In genomic region chr12:25009511-25010092, GRCh38 we compare ENCODE assay signal across 29 cellular contexts.
"Had no signal": no experiment of that assay in that cellular context is flagged by ENCODE, and none has a peak within 500 bp of the region (broad histone marks: within the 10 kb centered on the region; RNA-seq: fewer than 3 reads in every experiment).

No MANE protein-coding gene starts in this region.

- H3K36me3 ChIP-seq: esophagus squamous epithelium, heart right ventricle, left ventricle myocardium inferior, right lobe of liver, thoracic aorta, WERI-Rb-1 had no signal

- H3K36me3 Mint-ChIP-seq: activated naive CD4-positive, alpha-beta T cell treated with anti-CD3 and anti-CD28 coated beads, Interleukin-2, amount 50 U/mL, for 24 hours; natural killer cell; stimulated activated effector memory CD8-positive, alpha-beta T cell treated with anti-CD3 and anti-CD28 coated beads, Interleukin-12 subunit alpha, Interleukin-12 subunit beta, amount 100 ng/mL, for 72 hours had no signal

- FAIRE-seq: colon, endometrium, urothelium cell line had no signal

- H3K27me3 Mint-ChIP-seq: activated CD4-positive, alpha-beta memory T cell treated with anti-CD3 and anti-CD28 coated beads, Interleukin-2, amount 10 ng/mL, durations not matched to agents 7 days and 5 days; activated CD4-positive, alpha-beta T cell treated with anti-CD3 and anti-CD28 coated beads, Interleukin-2, amount 10 ng/mL, durations not matched to agents 7 days and 5 days; activated naive CD4-positive, alpha-beta T cell treated with anti-CD3 and anti-CD28 coated beads, Interleukin-2, amount 50 U/mL, for 24 hours; activated naive CD8-positive, alpha-beta T cell treated with anti-CD3 and anti-CD28 coated beads, Interleukin-2, amount 50 U/mL, for 24 hours had no signal

- H3K9me3 Mint-ChIP-seq: activated CD4-positive, alpha-beta memory T cell treated with anti-CD3 and anti-CD28 coated beads, Interleukin-2, amount 10 ng/mL, durations not matched to agents 7 days and 5 days; activated CD4-positive, alpha-beta T cell treated with anti-CD3 and anti-CD28 coated beads, Interleukin-2, amount 10 ng/mL, durations not matched to agents 7 days and 5 days; activated naive CD4-positive, alpha-beta T cell treated with anti-CD3 and anti-CD28 coated beads, Interleukin-2, amount 50 U/mL, for 24 hours; activated naive CD8-positive, alpha-beta T cell treated with anti-CD3 and anti-CD28 coated beads, Interleukin-2, amount 50 U/mL, for 24 hours; activated T-helper 2 cell treated with anti-CD3 and anti-CD28 coated beads, Interferon-gamma antibody, Interleukin-2, Interleukin-4, amounts not matched to agents 10 μg/mL and 5 μg/mL and 100 μg/mL, durations not matched to agents 14 hours and 24 hours and 36 hours; natural killer cell; stimulated activated effector memory CD8-positive, alpha-beta T cell treated with anti-CD3 and anti-CD28 coated beads, Interleukin-12 subunit alpha, Interleukin-12 subunit beta, amount 100 ng/mL, for 72 hours had no signal

- ATAC-seq: activated naive CD8-positive, alpha-beta T cell treated with anti-CD3 and anti-CD28 coated beads, Interleukin-2, amount 50 U/mL, for 24 hours; heart right ventricle; natural killer cell; right lobe of liver; stimulated activated effector memory CD8-positive, alpha-beta T cell treated with anti-CD3 and anti-CD28 coated beads, Interleukin-12 subunit alpha, Interleukin-12 subunit beta, amount 100 ng/mL, for 72 hours; T-helper 17 cell had no signal

- H3K4me1 Mint-ChIP-seq: activated CD4-positive, alpha-beta memory T cell treated with anti-CD3 and anti-CD28 coated beads, Interleukin-2, amount 10 ng/mL, durations not matched to agents 7 days and 5 days; activated CD4-positive, alpha-beta T cell treated with anti-CD3 and anti-CD28 coated beads, Interleukin-2, amount 10 ng/mL, durations not matched to agents 7 days and 5 days; activated naive CD4-positive, alpha-beta T cell treated with anti-CD3 and anti-CD28 coated beads, Interleukin-2, amount 50 U/mL, for 24 hours; natural killer cell; stimulated activated effector memory CD8-positive, alpha-beta T cell treated with anti-CD3 and anti-CD28 coated beads, Interleukin-12 subunit alpha, Interleukin-12 subunit beta, amount 100 ng/mL, for 72 hours; T-helper 17 cell had no signal

- H3K4me1 ChIP-seq: esophagus squamous epithelium, heart right ventricle, left ventricle myocardium inferior, right lobe of liver had no signal

- DNase-seq: activated CD4-positive, alpha-beta memory T cell treated with anti-CD3 and anti-CD28 coated beads, Interleukin-2, amount 10 ng/mL, durations not matched to agents 7 days and 5 days; activated CD4-positive, alpha-beta T cell treated with anti-CD3 and anti-CD28 coated beads, Interleukin-2, amount 10 ng/mL, durations not matched to agents 7 days and 5 days; activated CD4-positive, CD25-positive, alpha-beta regulatory T cell treated with anti-CD3 and anti-CD28 coated beads, Interleukin-2, amount 50 U/mL, for 72 hours; activated naive CD8-positive, alpha-beta T cell treated with anti-CD3 and anti-CD28 coated beads, Interleukin-2, amount 50 U/mL, for 24 hours; activated T-cell treated with anti-CD3 and anti-CD28 coated beads, Interleukin-2, amount 50 U/mL, for 48 hours; amygdala; dermis blood vessel endothelial cell; effector CD8-positive, alpha-beta T cell; esophagus squamous epithelium; foreskin melanocyte; heart right ventricle; left ventricle myocardium inferior; mesendoderm; natural killer cell; right lobe of liver; stimulated activated CD4-positive, alpha-beta T cell treated with anti-CD3 and anti-CD28 coated beads, Interleukin-12 subunit alpha, Interleukin-12 subunit beta, amount 100 ng/mL, for 4 hours; stimulated activated CD4-positive, alpha-beta T cell treated with anti-CD3 and anti-CD28 coated beads, Interleukin-4, amount 100 ng/mL, for 1 hour; T-helper 17 cell; T1000; WERI-Rb-1 had no signal

- H3K4me3 Mint-ChIP-seq: activated CD4-positive, alpha-beta memory T cell treated with anti-CD3 and anti-CD28 coated beads, Interleukin-2, amount 10 ng/mL, durations not matched to agents 7 days and 5 days; activated CD4-positive, alpha-beta T cell treated with anti-CD3 and anti-CD28 coated beads, Interleukin-2, amount 10 ng/mL, durations not matched to agents 7 days and 5 days; activated naive CD4-positive, alpha-beta T cell treated with anti-CD3 and anti-CD28 coated beads, Interleukin-2, amount 50 U/mL, for 24 hours; activated naive CD8-positive, alpha-beta T cell treated with anti-CD3 and anti-CD28 coated beads, Interleukin-2, amount 50 U/mL, for 24 hours; natural killer cell; stimulated activated effector memory CD8-positive, alpha-beta T cell treated with anti-CD3 and anti-CD28 coated beads, Interleukin-12 subunit alpha, Interleukin-12 subunit beta, amount 100 ng/mL, for 72 hours; T-helper 17 cell had no signal

- H3K27me3 ChIP-seq: esophagus squamous epithelium, heart right ventricle, right lobe of liver had no signal

- H3K27ac ChIP-seq: epithelial cell of prostate, esophagus squamous epithelium, heart right ventricle, left ventricle myocardium inferior, right lobe of liver, thoracic aorta, WERI-Rb-1 had no signal

- H3K9me3 ChIP-seq: esophagus squamous epithelium, right lobe of liver, thoracic aorta had no signal

- H3K4me3 ChIP-seq: esophagus squamous epithelium, heart right ventricle, left ventricle myocardium inferior, lung, right lobe of liver, thoracic aorta had no signal

- H3K27ac Mint-ChIP-seq: activated CD4-positive, alpha-beta memory T cell treated with anti-CD3 and anti-CD28 coated beads, Interleukin-2, amount 10 ng/mL, durations not matched to agents 7 days and 5 days; activated CD4-positive, alpha-beta T cell treated with anti-CD3 and anti-CD28 coated beads, Interleukin-2, amount 10 ng/mL, durations not matched to agents 7 days and 5 days; activated naive CD4-positive, alpha-beta T cell treated with anti-CD3 and anti-CD28 coated beads, Interleukin-2, amount 50 U/mL, for 24 hours; activated naive CD8-positive, alpha-beta T cell treated with anti-CD3 and anti-CD28 coated beads, Interleukin-2, amount 50 U/mL, for 24 hours; activated T-helper 2 cell treated with anti-CD3 and anti-CD28 coated beads, Interferon-gamma antibody, Interleukin-2, Interleukin-4, amounts not matched to agents 10 μg/mL and 5 μg/mL and 100 μg/mL, durations not matched to agents 14 hours and 24 hours and 36 hours; natural killer cell; stimulated activated effector memory CD8-positive, alpha-beta T cell treated with anti-CD3 and anti-CD28 coated beads, Interleukin-12 subunit alpha, Interleukin-12 subunit beta, amount 100 ng/mL, for 72 hours; T-helper 17 cell had no signal
